Comparison of ENCODE assay signal across 1 cellular context in the genomic region with DNA sequence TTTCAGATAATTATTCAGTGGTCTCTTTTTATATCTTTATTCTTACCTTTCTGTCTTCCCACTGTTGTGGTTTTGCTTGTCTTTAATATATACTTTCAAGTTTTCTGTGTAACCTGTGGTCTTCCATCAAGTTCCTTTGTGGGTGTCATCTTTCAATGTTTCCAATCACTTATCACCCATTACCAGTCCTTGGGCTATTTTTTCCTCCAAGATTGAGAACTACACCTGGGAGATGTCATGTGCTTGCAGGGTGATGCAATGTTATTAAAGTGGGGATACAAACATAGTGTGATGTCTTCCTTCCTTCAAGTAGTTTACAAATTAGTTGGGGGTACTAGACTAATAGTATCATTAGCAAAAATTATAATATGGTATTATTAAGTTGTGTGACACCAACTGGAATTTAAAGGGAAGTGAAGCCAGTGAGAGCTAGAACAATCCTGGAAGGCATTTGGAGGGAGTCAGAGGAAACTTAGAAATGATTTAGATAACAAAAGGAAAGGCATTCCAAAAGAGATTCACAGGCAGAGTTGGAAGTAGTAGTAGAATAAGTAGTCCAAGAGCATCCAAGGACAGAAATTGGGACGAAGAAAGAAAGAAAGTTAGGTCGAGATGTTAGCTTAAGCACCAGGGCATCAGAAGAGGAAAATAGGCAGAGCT.
TF ChIP-seq lines count a peak whose summit lies in the region.

No MANE protein-coding gene starts in this region.

TF ChIP-seq in HepG2, 621 proteins besides CTCF, POLR2A, EP300 and RAD21 (continued from another document):
- TF ChIP-seq, protein P1, sequence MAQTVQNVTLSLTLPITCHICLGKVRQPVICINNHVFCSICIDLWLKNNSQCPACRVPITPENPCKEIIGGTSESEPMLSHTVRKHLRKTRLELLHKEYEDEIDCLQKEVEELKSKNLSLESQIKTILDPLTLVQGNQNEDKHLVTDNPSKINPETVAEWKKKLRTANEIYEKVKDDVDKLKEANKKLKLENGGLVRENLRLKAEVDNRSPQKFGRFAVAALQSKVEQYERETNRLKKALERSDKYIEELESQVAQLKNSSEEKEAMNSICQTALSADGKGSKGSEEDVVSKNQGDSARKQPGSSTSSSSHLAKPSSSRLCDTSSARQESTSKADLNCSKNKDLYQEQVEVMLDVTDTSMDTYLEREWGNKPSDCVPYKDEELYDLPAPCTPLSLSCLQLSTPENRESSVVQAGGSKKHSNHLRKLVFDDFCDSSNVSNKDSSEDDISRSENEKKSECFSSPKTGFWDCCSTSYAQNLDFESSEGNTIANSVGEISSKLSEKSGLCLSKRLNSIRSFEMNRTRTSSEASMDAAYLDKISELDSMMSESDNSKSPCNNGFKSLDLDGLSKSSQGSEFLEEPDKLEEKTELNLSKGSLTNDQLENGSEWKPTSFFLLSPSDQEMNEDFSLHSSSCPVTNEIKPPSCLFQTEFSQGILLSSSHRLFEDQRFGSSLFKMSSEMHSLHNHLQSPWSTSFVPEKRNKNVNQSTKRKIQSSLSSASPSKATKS (CRISPR knock-in tag; IDR thresholded peaks at IDR 0.05) = no peak
- TF ChIP-seq, protein P2, sequence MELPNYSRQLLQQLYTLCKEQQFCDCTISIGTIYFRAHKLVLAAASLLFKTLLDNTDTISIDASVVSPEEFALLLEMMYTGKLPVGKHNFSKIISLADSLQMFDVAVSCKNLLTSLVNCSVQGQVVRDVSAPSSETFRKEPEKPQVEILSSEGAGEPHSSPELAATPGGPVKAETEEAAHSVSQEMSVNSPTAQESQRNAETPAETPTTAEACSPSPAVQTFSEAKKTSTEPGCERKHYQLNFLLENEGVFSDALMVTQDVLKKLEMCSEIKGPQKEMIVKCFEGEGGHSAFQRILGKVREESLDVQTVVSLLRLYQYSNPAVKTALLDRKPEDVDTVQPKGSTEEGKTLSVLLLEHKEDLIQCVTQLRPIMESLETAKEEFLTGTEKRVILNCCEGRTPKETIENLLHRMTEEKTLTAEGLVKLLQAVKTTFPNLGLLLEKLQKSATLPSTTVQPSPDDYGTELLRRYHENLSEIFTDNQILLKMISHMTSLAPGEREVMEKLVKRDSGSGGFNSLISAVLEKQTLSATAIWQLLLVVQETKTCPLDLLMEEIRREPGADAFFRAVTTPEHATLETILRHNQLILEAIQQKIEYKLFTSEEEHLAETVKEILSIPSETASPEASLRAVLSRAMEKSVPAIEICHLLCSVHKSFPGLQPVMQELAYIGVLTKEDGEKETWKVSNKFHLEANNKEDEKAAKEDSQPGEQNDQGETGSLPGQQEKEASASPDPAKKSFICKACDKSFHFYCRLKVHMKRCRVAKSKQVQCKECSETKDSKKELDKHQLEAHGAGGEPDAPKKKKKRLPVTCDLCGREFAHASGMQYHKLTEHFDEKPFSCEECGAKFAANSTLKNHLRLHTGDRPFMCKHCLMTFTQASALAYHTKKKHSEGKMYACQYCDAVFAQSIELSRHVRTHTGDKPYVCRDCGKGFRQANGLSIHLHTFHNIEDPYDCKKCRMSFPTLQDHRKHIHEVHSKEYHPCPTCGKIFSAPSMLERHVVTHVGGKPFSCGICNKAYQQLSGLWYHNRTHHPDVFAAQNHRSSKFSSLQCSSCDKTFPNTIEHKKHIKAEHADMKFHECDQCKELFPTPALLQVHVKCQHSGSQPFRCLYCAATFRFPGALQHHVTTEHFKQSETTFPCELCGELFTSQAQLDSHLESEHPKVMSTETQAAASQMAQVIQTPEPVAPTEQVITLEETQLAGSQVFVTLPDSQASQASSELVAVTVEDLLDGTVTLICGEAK (IDR thresholded peaks at IDR 0.05) = no peak
- TF ChIP-seq, protein P2 (CRISPR knock-in tag; IDR thresholded peaks at IDR 0.05) = no peak
